Comparison of ENCODE assay signal across 8 cellular contexts in genomic region chr7:90153943-90154761, GRCh38. TPM values are rescaled to one million over a fixed set of nuclear protein-coding genes. Genes with fewer than 3 reads are reported as not detected.
DNase-seq lines count a peak whose midpoint lies in the region; ATAC-seq and TF ChIP-seq lines count a peak whose summit lies in the region.
"Not testable (repeated sequence)": the region's sequence is repeated elsewhere in the genome, so short reads cannot be mapped to it uniquely, and the experiment has no call there.

TSS of gene STEAP1 (plus strand) at chr7:90154469. CDS start at chr7:90159789, 5,320 bp downstream.

- H3K27me3 ChIP-seq in SU-DHL-6 (ENCODE audit: low read length); osteoblast (ENCODE audit: insufficient read depth, low read length): not testable (repeated sequence)

- DNase-seq in GM12864 (ENCODE audit: low read depth) (peak; percentile 43), NAMALWA (ENCODE audit: low spot score) (peak; percentile 86), Right ventricle myocardium inferior (ENCODE audit: missing footprints) (peak; percentile 94), osteoblast (ENCODE audit: insufficient read length, low spot score, missing footprints) (peak; percentile 77), superior temporal gyrus (ENCODE audit: extremely low spot score) (peak; percentile 85)
- peak; percentile 93 for DNase-seq in activated naive CD8-positive, alpha-beta T cell treated with anti-CD3 and anti-CD28 coated beads, Interleukin-2, amount 10 ng/mL, durations not matched to agents 7 days and 5 days

- H3K9me2 ChIP-seq in SU-DHL-6 (replicated peaks; ENCODE audit: insufficient read depth, low read length) = not testable (repeated sequence)

- not testable (repeated sequence) for H3K79me2 ChIP-seq in SU-DHL-6 (ENCODE audit: insufficient read depth, low read length)
- H3K79me2 ChIP-seq in osteoblast (ENCODE audit: insufficient read depth, low read length) = peaks cover 24% of the 10 kb centered on the region

- not testable (repeated sequence) for H3K9me3 ChIP-seq in SU-DHL-6 (ENCODE audit: insufficient read depth, low read length); osteoblast (ENCODE audit: low read depth, low read length)

- not testable (repeated sequence) for H3K9me3 Mint-ChIP-seq in activated naive CD8-positive, alpha-beta T cell treated with anti-CD3 and anti-CD28 coated beads, Interleukin-2, amount 10 ng/mL, durations not matched to agents 7 days and 5 days

- H3F3A ChIP-seq in SU-DHL-6 (ENCODE audit: insufficient read depth) = not testable (repeated sequence)

- not testable (repeated sequence) for H3K27ac ChIP-seq in SU-DHL-6 (ENCODE audit: low read depth, low read length)
- H3K27ac ChIP-seq in osteoblast (ENCODE audit: low read depth, low read length) = peak within 1 kb of the TSS; percentile 85

- peak within 1 kb of the TSS; percentile 72 for H2AFZ ChIP-seq in SU-DHL-6 (ENCODE audit: low read depth, low read length, severe bottlenecking)
- peak within 1 kb of the TSS; percentile 96 for H2AFZ ChIP-seq in osteoblast (ENCODE audit: low read length)

- intact Hi-C loops in Right ventricle myocardium inferior (cut with DNase I) = loop anchor here (2.0 to 5.0 kb wide), 2 partner anchors 108 to 273 kb away; no protein-coding TSS in a partner anchor

- not testable (repeated sequence) for H3K4me1 Mint-ChIP-seq in activated naive CD8-positive, alpha-beta T cell treated with anti-CD3 and anti-CD28 coated beads, Interleukin-2, amount 10 ng/mL, durations not matched to agents 7 days and 5 days

- H3K4me3 ChIP-seq in GM12864 (ENCODE audit: low read depth, low read length) = peak within 1 kb of the TSS; percentile 46
- peak within 1 kb of the TSS; percentile 36 for H3K4me3 ChIP-seq in SU-DHL-6 (ENCODE audit: insufficient read depth, low read length, poor library complexity, severe bottlenecking)
- peak within 1 kb of the TSS; percentile 87 for H3K4me3 ChIP-seq in osteoblast (ENCODE audit: insufficient read depth, low read length)

- H3K27ac Mint-ChIP-seq in activated naive CD8-positive, alpha-beta T cell treated with anti-CD3 and anti-CD28 coated beads, Interleukin-2, amount 10 ng/mL, durations not matched to agents 7 days and 5 days = not testable (repeated sequence)

- H3K4me1 ChIP-seq in osteoblast (ENCODE audit: insufficient read depth, low read length) = peaks cover 28% of the 10 kb centered on the region

- H3K4me2 ChIP-seq in SU-DHL-6 (ENCODE audit: low read depth, low read length, poor library complexity, severe bottlenecking) = peak within 1 kb of the TSS; percentile 47
- peak within 1 kb of the TSS; percentile 87 for H3K4me2 ChIP-seq in osteoblast (ENCODE audit: insufficient read depth, low read length)

- POLR2A ChIA-PET in activated naive CD8-positive, alpha-beta T cell treated with anti-CD3 and anti-CD28 coated beads, Interleukin-2, amount 10 ng/mL, durations not matched to agents 7 days and 5 days (lab: Charles Lee) = not testable (repeated sequence)

- not testable (repeated sequence) for H3K36me3 Mint-ChIP-seq in activated naive CD8-positive, alpha-beta T cell treated with anti-CD3 and anti-CD28 coated beads, Interleukin-2, amount 10 ng/mL, durations not matched to agents 7 days and 5 days

- peak within 1 kb of the TSS; percentile 73 for H3K4me3 Mint-ChIP-seq in activated naive CD8-positive, alpha-beta T cell treated with anti-CD3 and anti-CD28 coated beads, Interleukin-2, amount 10 ng/mL, durations not matched to agents 7 days and 5 days

- ATAC-seq in HG02588 (IDR thresholded peaks at IDR 0.05; ENCODE audit: unreplicated experiment) (peak; percentile 94), Right ventricle myocardium inferior (peak; percentile 99)
- ATAC-seq in activated naive CD8-positive, alpha-beta T cell treated with anti-CD3 and anti-CD28 coated beads, Interleukin-2, amount 10 ng/mL, durations not matched to agents 7 days and 5 days (ENCODE audit: low read depth) = peak; percentile 98

- H3K9ac ChIP-seq in SU-DHL-6 (ENCODE audit: low read length) = peak within 1 kb of the TSS; percentile 23; the same call in 1 of the 2 replicates

- H3K27me3 Mint-ChIP-seq in activated naive CD8-positive, alpha-beta T cell treated with anti-CD3 and anti-CD28 coated beads, Interleukin-2, amount 10 ng/mL, durations not matched to agents 7 days and 5 days = peaks cover 24% of the 10 kb centered on the region

- not testable (repeated sequence) for H3K36me3 ChIP-seq in SU-DHL-6 (ENCODE audit: low read length); osteoblast (ENCODE audit: insufficient read depth, low read length)

- not testable (repeated sequence) for H4K20me1 ChIP-seq in SU-DHL-6 (ENCODE audit: low read depth, low read length); osteoblast (ENCODE audit: insufficient read depth, low read length)

- TF ChIP-seq CTCF in GM12864 (IDR thresholded peaks at IDR 0.05; ENCODE audit: low read depth, low read length, missing control alignments) (peak; percentile 82), SU-DHL-6 (IDR thresholded peaks at IDR 0.05; ENCODE audit: insufficient read depth, low read length, poor library complexity, severe bottlenecking) (peak; percentile 80), osteoblast (IDR thresholded peaks at IDR 0.05; ENCODE audit: extremely low read depth, low read depth, low read length) (peak; percentile 75)

RNA-seq across cellular contexts. Expression of gene STEAP1, which starts in this region (rescaled TPM):
- total RNA-seq in activated naive CD8-positive, alpha-beta T cell treated with anti-CD3 and anti-CD28 coated beads, Interleukin-2, amount 10 ng/mL, durations not matched to agents 7 days and 5 days = not detected
- total RNA-seq in Right ventricle myocardium inferior (1.4 TPM), osteoblast (39.1 and 45.4 TPM in 2 replicates)

Comparison
In these comparisons a context has a peak if more than half of its experiments do, and no peak if none do; other contexts are left out.
1. RNA of gene STEAP1 (total RNA-seq): 39.1 to 45.4 TPM in osteoblast; 1.4 TPM in Right ventricle myocardium inferior (single experiment) and not detected in activated naive CD8-positive, alpha-beta T cell treated with anti-CD3 and anti-CD28 coated beads, Interleukin-2, amount 10 ng/mL, durations not matched to agents 7 days and 5 days; every median in the first group is over 10 times any median in the second.
2. Peak in DNase-seq and ATAC-seq in activated naive CD8-positive, alpha-beta T cell treated with anti-CD3 and anti-CD28 coated beads, Interleukin-2, amount 10 ng/mL, durations not matched to agents 7 days and 5 days; RNA of the gene not detected or under 1 TPM.
3. DNase-seq: peak in every context shown above with its lines; median percentile 94 in Right ventricle myocardium inferior; 93 in activated naive CD8-positive, alpha-beta T cell treated with anti-CD3 and anti-CD28 coated beads, Interleukin-2, amount 10 ng/mL, durations not matched to agents 7 days and 5 days; 86 in NAMALWA; 85 in superior temporal gyrus; 77 in osteoblast; 43 in GM12864.
4. H3K4me3 ChIP-seq: peak in every context shown above with its lines; median percentile 87 in osteoblast; 46 in GM12864; 36 in SU-DHL-6.
5. Peak in every context shown above with its lines, with median percentiles within 50 percentile points of each other: CTCF ChIP-seq and ATAC-seq.